ENCODE assay signal across 8 cellular contexts in the genomic region with DNA sequence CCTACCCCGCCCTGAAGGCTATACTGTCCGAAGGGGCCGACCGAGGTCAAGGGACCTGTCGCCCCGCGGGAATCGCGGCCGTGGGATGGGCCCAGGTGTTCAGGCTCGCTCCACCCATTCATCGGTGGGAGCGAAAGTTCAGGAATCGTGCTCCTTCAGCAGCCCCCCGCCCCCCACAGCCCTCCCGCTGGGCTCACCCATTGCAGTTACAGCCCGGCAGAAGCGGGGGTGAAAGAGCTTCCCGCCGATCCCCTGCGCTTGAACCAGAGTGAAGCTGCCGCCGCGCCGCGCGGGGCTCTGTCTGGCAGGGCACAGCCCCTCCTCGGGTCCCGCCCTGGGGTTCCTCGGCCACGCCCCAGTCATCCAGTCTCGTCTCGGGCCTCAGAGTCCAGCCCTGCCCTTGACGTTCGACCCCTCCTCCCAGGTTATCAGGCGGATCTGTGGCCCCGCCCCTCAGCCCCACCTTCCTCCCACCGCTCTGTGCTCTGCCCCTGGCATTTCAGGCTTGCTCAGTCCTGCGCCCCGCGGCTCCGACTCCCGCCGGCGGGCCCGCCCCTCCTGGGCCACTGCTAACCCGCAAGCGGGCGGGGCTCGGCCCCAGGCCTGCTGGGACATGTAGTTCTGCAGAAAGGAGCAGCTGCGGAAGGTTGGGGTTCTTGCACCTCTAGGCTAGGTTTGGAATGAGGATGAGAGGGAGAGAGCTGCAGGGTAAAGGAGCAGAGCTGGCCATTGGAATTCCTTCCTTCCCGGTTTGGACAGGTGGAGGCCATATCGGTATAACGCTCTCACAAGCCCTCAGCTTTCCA. TPM values are rescaled to one million over a fixed set of nuclear protein-coding genes. Genes with fewer than 3 reads are reported as not detected.
DNase-seq lines count a peak whose midpoint lies in the region; ATAC-seq, FAIRE-seq and TF ChIP-seq lines count a peak whose summit lies in the region.

A gene (minus strand): TSS at position 303 of the 806 bp plus-strand sequence. CDS start 3,955 bp downstream, outside the sequence.

- H3K4me3 Mint-ChIP-seq in brain = peak within 1 kb of the TSS; percentile 90 to 92 (median 91)

- TF ChIP-seq CTCF in brain (conservative IDR thresholded peaks at IDR 0.05) = no peak

- H3K27me3 ChIP-seq in iPS-15b (ENCODE audit: control insufficient read depth, insufficient read depth, low read length) = peaks cover 35% of the 10 kb centered on the region

- DNase-seq in 8988T (peak; percentile 98), NCI-H2107 (lab: John Stamatoyannopoulos, UW) (peak; percentile 85), skeletal muscle cell (ENCODE audit: low read depth) (peak; percentile 28)

- no peaks in the 10 kb centered on the region for H3K9me3 ChIP-seq in iPS-15b (ENCODE audit: control insufficient read depth, insufficient read depth, low read length)

- H3K9me3 Mint-ChIP-seq in brain = peaks cover 0 to 11% (median 6%) of the 10 kb centered on the region in 5 experiments

- peaks cover 9% of the 10 kb centered on the region for H3K27me3 Mint-ChIP-seq in brain

- H3K9ac ChIP-seq in iPS-15b (ENCODE audit: low read depth, low read length) = no peak within 1 kb of the TSS

- H3K27ac Mint-ChIP-seq in brain = peak within 1 kb of the TSS; percentile 77 to 86 (median 82)

- peaks cover 15% of the 10 kb centered on the region for H3K4me1 ChIP-seq in iPS-15b (ENCODE audit: control insufficient read depth, insufficient read depth, low read length)

- peak within 1 kb of the TSS; percentile 91 for H3K4me3 ChIP-seq in iPS-15b (ENCODE audit: low read depth, low read length)
- H3K4me3 ChIP-seq in skeletal muscle cell (ENCODE audit: low read depth, low read length) = peak within 1 kb of the TSS; percentile 70

- peak; percentile 72 for ATAC-seq in GM18519 (IDR thresholded peaks at IDR 0.05; ENCODE audit: low FRiP score, unreplicated experiment)
- peak; percentile 86 for ATAC-seq in HG03045 (IDR thresholded peaks at IDR 0.05; ENCODE audit: unreplicated experiment)

- peaks cover 20% of the 10 kb centered on the region for H3K36me3 Mint-ChIP-seq in brain

- H3K4me1 Mint-ChIP-seq in brain = peaks cover 56% of the 10 kb centered on the region

- peak; percentile 77 for FAIRE-seq in TTC549 (lab: Jason Lieb, UNC)

- H3K36me3 ChIP-seq in iPS-15b (ENCODE audit: control insufficient read depth, insufficient read depth, low read length) = peaks cover 2% of the 10 kb centered on the region

RNA-seq across cellular contexts. Expression of the gene that starts here (rescaled TPM):
- 13.5 TPM for polyA plus RNA-seq in brain (ENCODE audit: insufficient read depth, low read depth, low replicate concordance)

Comparison
In these comparisons a context has a peak if more than half of its experiments do, and no peak if none do; other contexts are left out.
1. Peak in every context shown above with its lines: DNase-seq, ATAC-seq and H3K4me3 ChIP-seq.
2. DNase-seq: peak in every context shown above with its lines; median percentile 98 in 8988T; 85 in NCI-H2107; 28 in skeletal muscle cell.